11 cellular contexts compared by ENCODE assay signal in the genomic region with DNA sequence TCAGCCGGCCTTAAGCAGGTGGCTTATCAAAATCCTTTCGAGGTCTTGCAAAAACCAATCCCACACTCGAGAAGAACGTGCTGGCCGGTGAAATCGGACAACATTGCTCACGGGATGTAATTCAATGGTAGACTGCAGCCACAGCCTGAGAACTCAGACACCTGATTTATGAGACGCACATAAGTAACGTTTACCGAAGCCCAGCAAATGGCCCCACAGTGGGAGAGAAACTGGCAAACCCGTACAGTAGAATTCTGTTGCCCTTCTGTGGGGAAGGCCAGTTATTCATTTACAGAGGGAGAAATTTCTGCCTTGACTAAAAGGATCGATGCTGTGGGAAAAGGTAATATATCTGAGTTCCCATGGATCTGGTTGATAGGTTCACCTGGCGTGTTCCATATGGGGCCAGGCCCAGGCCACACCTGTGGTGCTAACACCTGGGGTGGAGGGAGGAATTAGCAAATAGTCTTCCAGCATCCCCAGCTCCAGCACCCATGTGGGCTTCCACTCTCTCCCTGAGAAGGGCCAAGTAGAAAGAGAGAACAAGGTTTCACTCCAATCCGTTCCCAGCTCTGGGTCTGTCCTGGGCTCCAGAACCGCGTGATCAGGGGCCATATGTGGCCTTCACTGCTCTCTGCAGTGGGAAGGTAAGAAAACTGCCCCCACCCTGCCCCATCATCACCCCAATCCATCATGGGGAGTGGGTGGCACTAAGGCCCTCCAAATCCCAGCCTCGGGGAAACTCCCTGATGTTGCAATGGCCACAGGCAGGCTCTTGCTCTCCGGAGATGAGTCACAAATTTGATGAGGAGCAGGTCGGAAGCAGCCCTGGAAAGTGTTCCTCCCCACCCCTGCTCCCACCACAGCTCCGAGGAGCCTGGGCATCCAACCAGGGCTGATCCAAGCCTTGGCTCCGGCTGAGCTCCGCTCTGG. TPM values are rescaled to one million over a fixed set of nuclear protein-coding genes. Genes with fewer than 3 reads are reported as not detected.
DNase-seq lines count a peak whose midpoint lies in the region; ATAC-seq, FAIRE-seq and TF ChIP-seq lines count a peak whose summit lies in the region.
"Had no signal": no experiment of that assay in that cellular context is flagged by ENCODE, and none has a peak within 500 bp of the region (broad histone marks: within the 10 kb centered on the region; RNA-seq: fewer than 3 reads in every experiment).

No MANE protein-coding gene starts in this region.

- H3K9me3 ChIP-seq in A549 (peaks cover 21% of the 10 kb centered on the region), IMR-90 (ENCODE audit: control insufficient read depth, insufficient read depth, low read length) (0 out of 2 replicates have a peak, but pooled peaks cover 2% of the 10 kb centered on the region), H1 (ENCODE audit: insufficient read depth in 2 of 2, low read depth in 1 of 2, low read length in 1 of 2) (0 out of 4 replicates have a peak, but pooled peaks cover 0 to 4% of the 10 kb centered on the region in 2 experiments)

- DNase-seq in A549 (ENCODE audit: low read depth in 1 of 2, low spot score in 1 of 2) (peak; percentile 78 to 82), IMR-90 (peak; percentile 99), H1 (ENCODE audit: low read depth in 1 of 2, low spot score in 2 of 2) (peak in 1 of 2 experiments; percentile 33), mucosa of gallbladder (ENCODE audit: low spot score) (peak; percentile 68), head of caudate nucleus (no peak), NCI-H510A (lab: John Stamatoyannopoulos, UW) (no peak), NCI-H2029 treated with DMSO at 0.1 percent for 48 hours (lab: John Stamatoyannopoulos, UW) (no peak)
- DNase-seq in stimulated activated naive B cell treated with anti-CD40 and anti-IgM and Interleukin-4, amounts not matched to agents 10 μg/mL and 1 μg/mL and 100 μg/mL, for 72 hours, result no peak
- DNase-seq: activated gamma-delta T cell; CD4-positive, CD25-positive, alpha-beta regulatory T cell had no signal

- H3K4ac ChIP-seq in IMR-90 (ENCODE audit: low read depth, low read length) (peak overlapping the region; percentile 95), H1 (replicated peaks; ENCODE audit: insufficient read length, low read depth, low read length) (no peak overlapping the region)

- ATAC-seq in A549 (peak; percentile 85 to 90), IMR-90 (ENCODE audit: low read depth) (peak; percentile 76)
- no peak for ATAC-seq in stimulated activated naive B cell treated with anti-CD40 and anti-IgM and Interleukin-4, amounts not matched to agents 10 μg/mL and 1 μg/mL and 100 μg/mL, for 72 hours (replicated peaks)

- intact Hi-C loops in IMR-90 (cut with micrococcal nuclease) (loop anchor here (1.0 to 10.0 kb wide), 3 partner anchors 146 to 734 kb away; a partner anchor contains a TSS), head of caudate nucleus (cut with DNase I) (no loop called here)

- FAIRE-seq in A549 (lab: Jason Lieb, UNC), result no peak
- FAIRE-seq in H1 (lab: Jason Lieb, UNC), result no peak

- BruUV-seq in IMR-90 (replicated peaks; lab: Mats Ljungman, UMichigan), result no TSS peak

- H3K79me2 ChIP-seq in H1 (ENCODE audit: control insufficient read depth in 1 of 2, insufficient read depth in 2 of 2, low read length in 2 of 2), result no peaks in the 10 kb centered on the region

- H2BK15ac ChIP-seq in IMR-90 (ENCODE audit: low read depth, low read length), result peak overlapping the region; percentile 79
- H2BK15ac ChIP-seq in H1 (ENCODE audit: low read length), result no peak overlapping the region

- H3K36me3 ChIP-seq in IMR-90 (ENCODE audit: control insufficient read depth, insufficient read depth, low read length) (peaks cover 34% of the 10 kb centered on the region), H1 (ENCODE audit: control insufficient read depth in 2 of 4, insufficient read depth in 4 of 4, low read length in 3 of 4) (no peaks in the 10 kb centered on the region)

- H4K91ac ChIP-seq in IMR-90 (ENCODE audit: insufficient read depth, low read depth, low read length), result peak overlapping the region; percentile 95
- no peak overlapping the region for H4K91ac ChIP-seq in H1 (replicated peaks; ENCODE audit: insufficient read length, low read length)

- CTCF ChIA-PET in A549 (lab: Yijun Ruan, JAX) (interaction anchor here (0.5 to 3.1 kb wide), 7 partner anchors 12 to 270 kb away, joined by 3 to 12 read pairs (median 5); a partner anchor contains a TSS), IMR-90 (lab: Yijun Ruan, JAX) (interaction anchor here (0.6 to 1.1 kb wide), 2 partner anchors 29 to 168 kb away, joined by 5 read pairs; no protein-coding TSS in a partner anchor), H1 (lab: Charles Lee; ENCODE audit: partially characterized antibody) (no interaction called here)

- H3K18ac ChIP-seq in IMR-90 (ENCODE audit: low read depth, low read length), result peak overlapping the region; percentile 97
- H3K18ac ChIP-seq in H1 (ENCODE audit: extremely low read depth, low read length), result no peak overlapping the region

- peak overlapping the region; percentile 94 for H2BK120ac ChIP-seq in IMR-90 (ENCODE audit: low read depth, low read length)
- no peak overlapping the region for H2BK120ac ChIP-seq in H1 (replicated peaks; ENCODE audit: low read depth, low read length)

- H3K23ac ChIP-seq in IMR-90 (ENCODE audit: low read depth, low read length), result peak overlapping the region; percentile 81
- no peak overlapping the region for H3K23ac ChIP-seq in H1 (ENCODE audit: insufficient read length)

- H3K9ac ChIP-seq in IMR-90 (ENCODE audit: low read depth, low read length), result peak overlapping the region; percentile 2; the same call in 1 of the 2 replicates
- H3K9ac ChIP-seq in H1 (replicated peaks in 1 of 4; ENCODE audit: extremely low read depth in 1 of 4, low read depth in 3 of 4, low read length in 3 of 4), result no peak overlapping the region

- no peak overlapping the region for H3K4me3 Mint-ChIP-seq in stimulated activated naive B cell treated with anti-CD40 and anti-IgM and Interleukin-4, amounts not matched to agents 10 μg/mL and 1 μg/mL and 100 μg/mL, for 72 hours
- H3K4me3 Mint-ChIP-seq: CD4-positive, CD25-positive, alpha-beta regulatory T cell; IgD-negative memory B cell had no signal

- peaks cover 0 to 5% of the 10 kb centered on the region in 2 donors for H3K36me3 Mint-ChIP-seq in stimulated activated naive B cell treated with anti-CD40 and anti-IgM and Interleukin-4, amounts not matched to agents 10 μg/mL and 1 μg/mL and 100 μg/mL, for 72 hours

- H3K27me3 Mint-ChIP-seq in stimulated activated naive B cell treated with anti-CD40 and anti-IgM and Interleukin-4, amounts not matched to agents 10 μg/mL and 1 μg/mL and 100 μg/mL, for 72 hours, result peaks cover 21 to 31% of the 10 kb centered on the region in 2 donors
- H3K27me3 Mint-ChIP-seq: IgD-negative memory B cell had no signal

- TF ChIP-seq POLR2A in A549 (IDR thresholded peaks at IDR 0.05; ENCODE audit: low read length) (no peak), IMR-90 (IDR thresholded peaks at IDR 0.05; ENCODE audit: low read depth, low read length) (0 out of 2 replicates have a peak, but pooled peaks have one; percentile 7), H1 (IDR thresholded peaks at IDR 0.05; ENCODE audit: control extremely low read depth in 1 of 2, low read depth in 2 of 2, low read length in 2 of 2) (no peak)

- peak overlapping the region; percentile 95 for H2AK5ac ChIP-seq in IMR-90 (ENCODE audit: low read depth, low read length)
- no peak overlapping the region for H2AK5ac ChIP-seq in H1 (ENCODE audit: low read depth, low read length)

- TF ChIP-seq CTCF in A549 (IDR thresholded peaks at IDR 0.05), result no peak
- TF ChIP-seq CTCF in IMR-90 (conservative IDR thresholded peaks at IDR 0.05; ENCODE audit: low read depth, low read length), result no peak
- TF ChIP-seq CTCF in H1 (IDR thresholded peaks at IDR 0.05; ENCODE audit: control extremely low read depth in 1 of 3, insufficient read depth in 1 of 3, low read depth in 1 of 3, low read length in 3 of 3), result no peak

- WGBS in A549 (ENCODE audit: missing lambda C conversion rate), result 44% methylated on average over 20 of the region's 22 CpGs
- 78% methylated on average over 9 of the region's 22 CpGs; no CpG with 5 or more reads in 1 of the 2 experiments for WGBS in IMR-90 (ENCODE audit: extremely low coverage in 2 of 2, insufficient read length in 1 of 2), 2 experiments
- 90% methylated on average over 22 of the region's 22 CpGs; no CpG with 5 or more reads in 1 of the 2 experiments for WGBS in H1 (ENCODE audit: extremely low coverage in 1 of 2, insufficient coverage in 1 of 2, insufficient read length in 1 of 2, insufficient replicate concordance in 2 of 2, low coverage in 1 of 2, low lambda C conversion rate in 2 of 2, missing lambda C conversion rate in 1 of 2), 2 experiments

- H2BK5ac ChIP-seq in IMR-90 (ENCODE audit: low read depth, low read length, poor library complexity, severe bottlenecking) (peak overlapping the region; percentile 87), H1 (ENCODE audit: low read depth, low read length) (no peak overlapping the region)

- H2BK20ac ChIP-seq in IMR-90 (ENCODE audit: low read depth, low read length), result peak overlapping the region; percentile 98
- H2BK20ac ChIP-seq in H1 (ENCODE audit: low read length), result no peak overlapping the region

- H3K56ac ChIP-seq in IMR-90 (ENCODE audit: extremely low read depth, insufficient read depth, low read length) (peak overlapping the region; percentile 55), H1 (replicated peaks; ENCODE audit: insufficient read length, low read depth, low read length) (no peak overlapping the region)

- H3K4me2 ChIP-seq in A549, result peak overlapping the region; percentile 56
- H3K4me2 ChIP-seq in IMR-90 (ENCODE audit: low read depth, low read length), result no peak overlapping the region; the same call in 1 of the 2 replicates
- H3K4me2 ChIP-seq in H1 (ENCODE audit: insufficient read depth in 1 of 2, low read depth in 2 of 2, low read length in 2 of 2), result no peak overlapping the region

- H3K27ac ChIP-seq in A549 (peak overlapping the region; percentile 82 to 92), IMR-90 (ENCODE audit: insufficient read depth, low read length) (peak overlapping the region; percentile 75), H1 (ENCODE audit: low read depth, low read length) (no peak overlapping the region)

- no peaks in the 10 kb centered on the region for H3K4me1 Mint-ChIP-seq in stimulated activated naive B cell treated with anti-CD40 and anti-IgM and Interleukin-4, amounts not matched to agents 10 μg/mL and 1 μg/mL and 100 μg/mL, for 72 hours
- H3K4me1 Mint-ChIP-seq: CD4-positive, CD25-positive, alpha-beta regulatory T cell; IgD-negative memory B cell had no signal

- no peak overlapping the region for H2BK12ac ChIP-seq in H1 (ENCODE audit: low read depth, low read length)

- H3K4me1 ChIP-seq in A549 (peaks cover 44% of the 10 kb centered on the region), IMR-90 (ENCODE audit: control insufficient read depth, insufficient read depth, low read length) (peaks cover 38% of the 10 kb centered on the region), H1 (replicated peaks in 1 of 4; ENCODE audit: control insufficient read depth in 3 of 4, insufficient read depth in 4 of 4, low read length in 3 of 4) (no peaks in the 10 kb centered on the region)

- no peak overlapping the region for H3K27ac Mint-ChIP-seq in stimulated activated naive B cell treated with anti-CD40 and anti-IgM and Interleukin-4, amounts not matched to agents 10 μg/mL and 1 μg/mL and 100 μg/mL, for 72 hours
- H3K27ac Mint-ChIP-seq: CD4-positive, CD25-positive, alpha-beta regulatory T cell; IgD-negative memory B cell had no signal

- H4K5ac ChIP-seq in IMR-90 (ENCODE audit: low read depth, low read length) (peak overlapping the region; percentile 74), H1 (ENCODE audit: insufficient read length, low read depth, low read length) (no peak overlapping the region)

- TF ChIP-seq EP300 in A549 (IDR thresholded peaks at IDR 0.05) (peak; percentile 70 to 80; a peak in 2 of 5 replicates), H1 (IDR thresholded peaks at IDR 0.05; ENCODE audit: borderline replicate concordance in 1 of 2, low read depth in 2 of 2, low read length in 2 of 2) (no peak)

- no peak for TF ChIP-seq RAD21 in A549 (conservative IDR thresholded peaks at IDR 0.05 in 1 of 2, IDR thresholded peaks at IDR 0.05 in 1 of 2)
- TF ChIP-seq RAD21 in IMR-90 (IDR thresholded peaks at IDR 0.05; ENCODE audit: low read length), result peak; percentile 29; the same call in 1 of the 2 replicates
- no peak for TF ChIP-seq RAD21 in H1 (IDR thresholded peaks at IDR 0.05 in 1 of 2, conservative IDR thresholded peaks at IDR 0.05 in 1 of 2; ENCODE audit: low read depth in 2 of 2, low read length in 2 of 2)

- POLR2A ChIA-PET in A549 (lab: Yijun Ruan, JAX) (interaction anchor here (1.4 kb wide), 1 partner anchor 22 kb away, joined by 5 read pairs; no protein-coding TSS in a partner anchor), IMR-90 (lab: Charles Lee; ENCODE audit: unreplicated experiment) (no interaction called here), H1 (lab: Charles Lee; ENCODE audit: partially characterized antibody) (no interaction called here)

- peaks cover 10 to 51% of the 10 kb centered on the region in 2 experiments for H3K79me1 ChIP-seq in IMR-90 (ENCODE audit: low read depth in 1 of 2, low read length in 2 of 2)
- H3K79me1 ChIP-seq in H1 (ENCODE audit: low read depth, low read length), result no peaks in the 10 kb centered on the region

- H3K9me3 Mint-ChIP-seq in stimulated activated naive B cell treated with anti-CD40 and anti-IgM and Interleukin-4, amounts not matched to agents 10 μg/mL and 1 μg/mL and 100 μg/mL, for 72 hours, result peaks cover 2 to 5% of the 10 kb centered on the region in 2 donors

- H3K14ac ChIP-seq in IMR-90 (replicated peaks; ENCODE audit: low read depth, low read length) (peak overlapping the region; percentile 62), H1 (ENCODE audit: insufficient read length) (no peak overlapping the region)

- H2AFZ ChIP-seq in IMR-90 (replicated peaks; ENCODE audit: low read length, poor library complexity) (peak overlapping the region; percentile 67), H1 (ENCODE audit: low read length) (no peak overlapping the region)

- dilution Hi-C loops in IMR-90 (cut with HindIII; ENCODE audit: low sequenced_read_pairs, unreplicated experiment), result no loop called here

- H3K9me1 ChIP-seq in IMR-90 (ENCODE audit: insufficient read depth, low read length), result peaks cover 28% of the 10 kb centered on the region

- no peaks in the 10 kb centered on the region for H3K23me2 ChIP-seq in H1 (ENCODE audit: low read depth, low read length)

- H3K27me3 ChIP-seq in IMR-90 (ENCODE audit: control insufficient read depth, insufficient read depth, low read length) (no peaks in the 10 kb centered on the region), H1 (replicated peaks in 1 of 4; ENCODE audit: control insufficient read depth in 3 of 4, extremely low read depth in 1 of 4, insufficient read depth in 3 of 4, low read length in 3 of 4) (no peaks in the 10 kb centered on the region)

- H4K8ac ChIP-seq in IMR-90 (ENCODE audit: low read depth in 2 of 2, low read length in 2 of 2) (peak overlapping the region; percentile 67 to 88), H1 (ENCODE audit: extremely low read depth, insufficient read depth, low read length) (peak overlapping the region; percentile 31; the same call in 1 of the 2 replicates)

- 0 out of 3 replicates have a peak overlapping the region, but pooled peaks have one; percentile 2 for H3K4me3 ChIP-seq in A549
- H3K4me3 ChIP-seq in IMR-90 (ENCODE audit: insufficient read depth, low read depth, low read length), result no peak overlapping the region
- no peak overlapping the region for H3K4me3 ChIP-seq in H1 (ENCODE audit: extremely low read depth in 1 of 4, insufficient read depth in 2 of 4, low read depth in 3 of 4, low read length in 4 of 4)

- in situ Hi-C loops in IMR-90 (cut with MboI; ENCODE audit: low sequenced_read_pairs), result loop anchor here (25.0 kb wide), 1 partner anchor 731 kb away; a partner anchor contains a TSS

- H2AK9ac ChIP-seq in IMR-90 (replicated peaks; ENCODE audit: low read depth, low read length, poor library complexity), result peak overlapping the region; percentile 95

- peaks cover 8% of the 10 kb centered on the region for H4K20me1 ChIP-seq in IMR-90 (ENCODE audit: insufficient read depth, low read length)
- H4K20me1 ChIP-seq in H1 (replicated peaks in 1 of 2; ENCODE audit: control insufficient read depth in 1 of 2, insufficient read depth in 2 of 2, low read length in 2 of 2), result no peaks in the 10 kb centered on the region

RNA-seq across cellular contexts. Expression of a gene that starts 12.7 kb away (rescaled TPM):
- polyA plus RNA-seq in A549 (2011; rRNA removed) (3.3 and 3.5 TPM in 2 replicates), A549 (2017; fragmentation: RNase III; extraction: RNeasy Plus Mini Kit Qiagen cat#74134 plus additional on column Dnase treatment) (2.6 to 3.3 TPM (median 2.8 TPM) in 3 replicates), IMR-90 (2012; rRNA removed) (130 and 142 TPM in 2 replicates), H1 (2011; rRNA removed) (0.17 and 0.27 TPM in 2 replicates)
- 1.4 and 2.8 TPM in 2 replicates for polyA plus RNA-seq in A549 (2012; cell fraction: cytosol; rRNA removed)
- polyA plus RNA-seq in A549 (2012; cell fraction: nucleus; rRNA removed), result 5.9 and 7.0 TPM in 2 replicates
- polyA minus RNA-seq in A549 (2011; rRNA and poly(A)+ RNA removed), result 1.7 and 2.5 TPM in 2 replicates
- total RNA-seq in IMR-90 (2012; rRNA removed) (51.4 and 56.5 TPM in 2 replicates), mucosa of gallbladder (4.1 TPM)
- 48.1 and 276 TPM in 2 replicates for polyA plus RNA-seq in IMR-90 (2012; cell fraction: cytosol; rRNA removed)
- polyA plus RNA-seq in IMR-90 (2012; cell fraction: nucleus; rRNA removed; ENCODE audit: low replicate concordance), result 226 and 290 TPM in 2 replicates
- not detected in 2 replicates for total RNA-seq in H1 (2021; fragmentation: NEBNext Ultra II Directional; extraction: Animal tissue kit (Norgen Biotek cat#: 25700))
- 0.06 TPM for polyA plus RNA-seq in H1 (2011; cell fraction: cytosol; rRNA removed)
- 0.34 TPM for polyA plus RNA-seq in H1 (2011; cell fraction: nucleus; rRNA removed)
- polyA plus RNA-seq in H1 (2012, experiment 1 of 2), result 0.15 TPM in 1 of 4 replicates, not detected in the others
- not detected for polyA plus RNA-seq in H1 (2012, experiment 2 of 2)
- 0.08 TPM for polyA plus RNA-seq in H1 (2013, experiment 1 of 2)
- polyA plus RNA-seq in H1 (2013, experiment 2 of 2), result 0.15 TPM
- polyA minus RNA-seq in H1 (2011; rRNA and poly(A)+ RNA removed), result not detected in 2 replicates
- polyA minus RNA-seq in H1 (2011; cell fraction: cytosol; rRNA and poly(A)+ RNA removed), result 1.1 TPM
- polyA minus RNA-seq in H1 (2011; cell fraction: nucleus; rRNA and poly(A)+ RNA removed), result not detected
- total RNA-seq: CD4-positive, CD25-positive, alpha-beta regulatory T cell had no signal
- polyA plus RNA-seq: CD4-positive, CD25-positive, alpha-beta regulatory T cell; IgD-negative memory B cell had no signal

Comparison
In these comparisons a context has a peak if more than half of its experiments do, and no peak if none do; other contexts are left out.
1. ATAC-seq: peak in A549 (2 of 2) and IMR-90 (single experiment); none in stimulated activated naive B cell treated with anti-CD40 and anti-IgM and Interleukin-4, amounts not matched to agents 10 μg/mL and 1 μg/mL and 100 μg/mL, for 72 hours (0 of 2).
2. DNase-seq: peak in A549 (2 of 2), IMR-90 (single experiment) and mucosa of gallbladder (single experiment); none in head of caudate nucleus (0 of 42), NCI-H510A (single experiment), NCI-H2029 treated with DMSO at 0.1 percent for 48 hours (single experiment) and stimulated activated naive B cell treated with anti-CD40 and anti-IgM and Interleukin-4, amounts not matched to agents 10 μg/mL and 1 μg/mL and 100 μg/mL, for 72 hours (single experiment).
3. RNA of a gene that starts 12.7 kb away (total RNA-seq): 51.4 to 56.5 TPM in IMR-90; 4.1 TPM in mucosa of gallbladder (single experiment) and not detected in H1; every median in the first group is over 10 times any median in the second.